ENCODE assay signal across 14 cellular contexts in the genomic region with DNA sequence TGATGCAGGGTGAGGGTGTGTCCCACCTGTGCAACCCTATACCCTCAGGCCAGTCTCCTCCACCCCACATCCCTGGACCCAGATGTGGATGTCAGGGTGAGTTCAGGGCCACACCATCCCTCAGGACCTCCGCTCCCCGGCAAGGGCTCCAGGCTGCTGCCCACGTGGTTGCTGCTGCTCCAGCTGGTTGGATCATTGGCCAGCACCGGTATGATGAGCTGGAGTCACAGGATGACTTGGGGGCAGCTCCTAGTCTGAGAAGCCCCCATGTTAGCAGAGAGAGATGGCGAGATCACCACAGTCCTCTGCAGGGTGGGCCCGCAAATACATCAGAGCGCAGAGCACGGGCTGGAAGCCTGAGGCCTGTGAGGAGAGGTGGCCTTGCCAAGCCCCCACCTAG.
A peak's percentile ranks its signal among the peaks of the same experiment; 100 is the strongest.
DNase-seq lines count a peak whose midpoint lies in the region; ATAC-seq and TF ChIP-seq lines count a peak whose summit lies in the region.
"Had no signal": no experiment of that assay in that cellular context is flagged by ENCODE, and none has a peak within 500 bp of the region (broad histone marks: within the 10 kb centered on the region; RNA-seq: fewer than 3 reads in every experiment).

No MANE protein-coding gene starts in this region.

- DNase-seq in activated naive CD8-positive, alpha-beta T cell treated with anti-CD3 and anti-CD28 coated beads for 36 hours, result no peak
- no peak for DNase-seq in activated naive CD8-positive, alpha-beta T cell treated with anti-CD3 and anti-CD28 coated beads, Interleukin-2, amount 50 U/mL, for 24 hours
- peak; percentile 19 for DNase-seq in lung (ENCODE audit: low spot score)
- DNase-seq in upper lobe of right lung, result no peak
- no peak for DNase-seq in thyroid gland
- DNase-seq in smooth muscle cell (lab: John Stamatoyannopoulos, UW; ENCODE audit: unreplicated experiment), result no peak
- DNase-seq: ACHN; CD4-positive, CD25-positive, alpha-beta regulatory T cell; DMS53; GF-D8; HCEC 1CT; HFFc6 had no signal

- H3K36me3 Mint-ChIP-seq in activated naive CD8-positive, alpha-beta T cell treated with anti-CD3 and anti-CD28 coated beads for 36 hours, result peaks cover 7% of the 10 kb centered on the region
- no peaks in the 10 kb centered on the region for H3K36me3 Mint-ChIP-seq in activated naive CD8-positive, alpha-beta T cell treated with anti-CD3 and anti-CD28 coated beads, Interleukin-2, amount 50 U/mL, for 24 hours (ENCODE audit: low read depth)
- H3K36me3 Mint-ChIP-seq: CD4-positive, CD25-positive, alpha-beta regulatory T cell had no signal

- H3K9ac ChIP-seq in OCI-LY1 (ENCODE audit: low read length), result peak overlapping the region; percentile 56; the same call in 1 of the 2 replicates
- no peak overlapping the region for H3K9ac ChIP-seq in smooth muscle cell (ENCODE audit: low read depth)
- H3K9ac ChIP-seq: BLaER1 treated with 17β-estradiol and CSF1 and Interleukin-3, amounts not matched to agents 10 nM and 100 nM had no signal

- no peak overlapping the region for H3K4me3 Mint-ChIP-seq in activated naive CD8-positive, alpha-beta T cell treated with anti-CD3 and anti-CD28 coated beads for 36 hours
- H3K4me3 Mint-ChIP-seq in activated naive CD8-positive, alpha-beta T cell treated with anti-CD3 and anti-CD28 coated beads, Interleukin-2, amount 50 U/mL, for 24 hours, result no peak overlapping the region
- H3K4me3 Mint-ChIP-seq: HFFc6 had no signal

- peak overlapping the region; percentile 89 for H3K27ac Mint-ChIP-seq in activated naive CD8-positive, alpha-beta T cell treated with anti-CD3 and anti-CD28 coated beads for 36 hours
- no peak overlapping the region for H3K27ac Mint-ChIP-seq in activated naive CD8-positive, alpha-beta T cell treated with anti-CD3 and anti-CD28 coated beads, Interleukin-2, amount 50 U/mL, for 24 hours
- H3K27ac Mint-ChIP-seq: HFFc6 had no signal

- intact Hi-C loops in upper lobe of right lung (cut with DNase I), result no loop called here
- intact Hi-C loops in thyroid gland (cut with DNase I), result no loop called here

- H3K4me3 ChIP-seq in OCI-LY1 (ENCODE audit: low read depth, low read length, poor library complexity, severe bottlenecking) (no peak overlapping the region), lung (no peak overlapping the region), upper lobe of right lung (no peak overlapping the region), thyroid gland (replicated peaks in 1 of 3) (no peak overlapping the region), smooth muscle cell (no peak overlapping the region)
- H3K4me3 ChIP-seq: BLaER1 treated with 17β-estradiol and CSF1 and Interleukin-3, amounts not matched to agents 10 nM and 100 nM had no signal

- H3K4me1 Mint-ChIP-seq in activated naive CD8-positive, alpha-beta T cell treated with anti-CD3 and anti-CD28 coated beads for 36 hours, result peaks cover 31% of the 10 kb centered on the region
- H3K4me1 Mint-ChIP-seq in activated naive CD8-positive, alpha-beta T cell treated with anti-CD3 and anti-CD28 coated beads, Interleukin-2, amount 50 U/mL, for 24 hours, result peaks cover 19% of the 10 kb centered on the region

- H3K27ac ChIP-seq in OCI-LY1 (ENCODE audit: low read depth, low read length, poor library complexity, severe bottlenecking), result peak overlapping the region; percentile 99
- no peak overlapping the region for H3K27ac ChIP-seq in lung (ENCODE audit: low read depth in 1 of 2, low read length in 1 of 2)
- no peak overlapping the region for H3K27ac ChIP-seq in upper lobe of right lung
- H3K27ac ChIP-seq in thyroid gland, result no peak overlapping the region
- H3K27ac ChIP-seq in smooth muscle cell (ENCODE audit: low read depth), result no peak overlapping the region
- H3K27ac ChIP-seq: BLaER1 treated with 17β-estradiol and CSF1 and Interleukin-3, amounts not matched to agents 10 nM and 100 nM had no signal

- H3K79me2 ChIP-seq in OCI-LY1 (ENCODE audit: insufficient read depth, low read length) (no peaks in the 10 kb centered on the region), smooth muscle cell (ENCODE audit: low read depth) (no peaks in the 10 kb centered on the region)

- H2AFZ ChIP-seq in OCI-LY1 (ENCODE audit: low read length) (no peak overlapping the region), smooth muscle cell (ENCODE audit: low read depth) (no peak overlapping the region)

- H3F3A ChIP-seq in OCI-LY1 (ENCODE audit: insufficient read depth, low read length) (0 out of 2 replicates have a peak, but pooled peaks cover 3% of the 10 kb centered on the region), smooth muscle cell (ENCODE audit: low read depth) (peaks cover 5% of the 10 kb centered on the region)

- TF ChIP-seq CTCF in OCI-LY1 (IDR thresholded peaks at IDR 0.05; ENCODE audit: low read length) (no peak), lung (IDR thresholded peaks at IDR 0.05; ENCODE audit: control extremely low read depth, extremely low read depth) (no peak), upper lobe of right lung (IDR thresholded peaks at IDR 0.05) (no peak), thyroid gland (IDR thresholded peaks at IDR 0.05) (no peak), smooth muscle cell (IDR thresholded peaks at IDR 0.05; ENCODE audit: borderline replicate concordance, insufficient read depth, poor library complexity, severe bottlenecking) (no peak)

- 96 to 97% methylated on average over 8 of the region's 8 CpGs for WGBS in lung, 2 donors
- WGBS in thyroid gland, 2 donors, result 96 to 97% methylated on average over 8 of the region's 8 CpGs
- 96% methylated on average over 8 of the region's 8 CpGs for WGBS in smooth muscle cell (ENCODE audit: low lambda C conversion rate)

- H3K9me3 Mint-ChIP-seq in activated naive CD8-positive, alpha-beta T cell treated with anti-CD3 and anti-CD28 coated beads for 36 hours, result peaks cover 3% of the 10 kb centered on the region
- H3K9me3 Mint-ChIP-seq in activated naive CD8-positive, alpha-beta T cell treated with anti-CD3 and anti-CD28 coated beads, Interleukin-2, amount 50 U/mL, for 24 hours, result no peaks in the 10 kb centered on the region
- H3K9me3 Mint-ChIP-seq: HFFc6 had no signal

- no peaks in the 10 kb centered on the region for H4K20me1 ChIP-seq in OCI-LY1 (ENCODE audit: insufficient read depth, low read length)
- no peaks in the 10 kb centered on the region for H4K20me1 ChIP-seq in smooth muscle cell (ENCODE audit: low read depth)
- H4K20me1 ChIP-seq: BLaER1 treated with 17β-estradiol and CSF1 and Interleukin-3, amounts not matched to agents 10 nM and 100 nM had no signal

- H3K4me2 ChIP-seq in OCI-LY1 (ENCODE audit: low read length) (no peak overlapping the region), smooth muscle cell (no peak overlapping the region)
- H3K4me2 ChIP-seq: BLaER1 treated with 17β-estradiol and CSF1 and Interleukin-3, amounts not matched to agents 10 nM and 100 nM had no signal

- no peaks in the 10 kb centered on the region for H3K27me3 Mint-ChIP-seq in activated naive CD8-positive, alpha-beta T cell treated with anti-CD3 and anti-CD28 coated beads for 36 hours
- no peaks in the 10 kb centered on the region for H3K27me3 Mint-ChIP-seq in activated naive CD8-positive, alpha-beta T cell treated with anti-CD3 and anti-CD28 coated beads, Interleukin-2, amount 50 U/mL, for 24 hours
- H3K27me3 Mint-ChIP-seq: CD4-positive, CD25-positive, alpha-beta regulatory T cell had no signal

- H3K9me3 ChIP-seq in OCI-LY1 (ENCODE audit: low read length), result no peaks in the 10 kb centered on the region
- H3K9me3 ChIP-seq in lung (ENCODE audit: control insufficient read depth in 2 of 2, insufficient read depth in 1 of 2, low read length in 1 of 2), result peaks cover 0 to 3% of the 10 kb centered on the region in 2 donors
- H3K9me3 ChIP-seq in upper lobe of right lung, result no peaks in the 10 kb centered on the region
- no peaks in the 10 kb centered on the region for H3K9me3 ChIP-seq in thyroid gland
- no peaks in the 10 kb centered on the region for H3K9me3 ChIP-seq in smooth muscle cell (replicated peaks; ENCODE audit: low read depth)

- TF ChIP-seq POLR2A in thyroid gland (IDR thresholded peaks at IDR 0.05), result no peak

- no peaks in the 10 kb centered on the region for H3K36me3 ChIP-seq in OCI-LY1 (ENCODE audit: insufficient read depth, low read length)
- no peaks in the 10 kb centered on the region for H3K36me3 ChIP-seq in lung (ENCODE audit: control insufficient read depth in 2 of 2, insufficient read depth in 2 of 2, low read length in 2 of 2)
- H3K36me3 ChIP-seq in upper lobe of right lung, result no peaks in the 10 kb centered on the region
- no peaks in the 10 kb centered on the region for H3K36me3 ChIP-seq in thyroid gland
- no peaks in the 10 kb centered on the region for H3K36me3 ChIP-seq in smooth muscle cell (ENCODE audit: low read depth)
- H3K36me3 ChIP-seq: BLaER1 treated with 17β-estradiol and CSF1 and Interleukin-3, amounts not matched to agents 10 nM and 100 nM had no signal

- H3K27me3 ChIP-seq in OCI-LY1 (ENCODE audit: insufficient read depth, low read length), result no peaks in the 10 kb centered on the region
- no peaks in the 10 kb centered on the region for H3K27me3 ChIP-seq in lung (ENCODE audit: control insufficient read depth, insufficient read depth)
- no peaks in the 10 kb centered on the region for H3K27me3 ChIP-seq in upper lobe of right lung
- no peaks in the 10 kb centered on the region for H3K27me3 ChIP-seq in thyroid gland
- no peaks in the 10 kb centered on the region for H3K27me3 ChIP-seq in smooth muscle cell (ENCODE audit: low read depth)
- H3K27me3 ChIP-seq: BLaER1 treated with 17β-estradiol and CSF1 and Interleukin-3, amounts not matched to agents 10 nM and 100 nM had no signal

- no peak for ATAC-seq in activated naive CD8-positive, alpha-beta T cell treated with anti-CD3 and anti-CD28 coated beads, Interleukin-2, amount 50 U/mL, for 24 hours
- ATAC-seq in lung (ENCODE audit: insufficient read depth, low FRiP score) (no peak), upper lobe of right lung (peak; percentile 23)

- no peaks in the 10 kb centered on the region for H3K9me2 ChIP-seq in OCI-LY1 (ENCODE audit: low read depth, low read length)

- peaks cover 52% of the 10 kb centered on the region for H3K4me1 ChIP-seq in OCI-LY1 (ENCODE audit: insufficient read depth, low read length, severe bottlenecking)
- H3K4me1 ChIP-seq in lung (ENCODE audit: control insufficient read depth in 2 of 2, insufficient read depth in 2 of 2, low read length in 2 of 2), result no peaks in the 10 kb centered on the region
- no peaks in the 10 kb centered on the region for H3K4me1 ChIP-seq in upper lobe of right lung
- H3K4me1 ChIP-seq in thyroid gland, result no peaks in the 10 kb centered on the region
- no peaks in the 10 kb centered on the region for H3K4me1 ChIP-seq in smooth muscle cell (ENCODE audit: low read depth)
- H3K4me1 ChIP-seq: BLaER1 treated with 17β-estradiol and CSF1 and Interleukin-3, amounts not matched to agents 10 nM and 100 nM had no signal
